ENCODE assay signal across 9 cellular contexts in the genomic region with DNA sequence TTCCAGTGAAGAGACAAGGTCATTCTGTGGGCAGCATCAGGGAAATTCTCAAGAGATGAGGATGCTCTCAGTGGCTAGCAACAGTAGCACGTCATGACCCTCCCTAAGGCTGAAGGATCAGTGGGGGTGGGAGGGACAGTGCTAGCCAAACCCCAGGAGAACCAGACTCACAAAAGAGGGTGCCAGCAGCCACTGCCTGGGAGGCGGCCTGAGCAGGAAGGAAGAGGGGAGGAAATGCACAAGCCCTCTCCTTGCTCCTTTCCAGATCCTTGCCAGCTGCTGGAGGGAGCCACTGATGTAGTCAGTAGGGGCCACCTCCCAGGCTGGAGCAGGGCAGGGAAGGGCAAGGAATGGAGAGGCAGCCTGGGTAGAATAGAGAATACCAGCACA.
DNase-seq lines count a peak whose midpoint lies in the region; ATAC-seq lines count a peak whose summit lies in the region.
"Had no signal": no experiment of that assay in that cellular context is flagged by ENCODE, and none has a peak within 500 bp of the region (broad histone marks: within the 10 kb centered on the region; RNA-seq: fewer than 3 reads in every experiment).

No MANE protein-coding gene starts in this region.

- no peak for ATAC-seq in GM19455 (IDR thresholded peaks at IDR 0.05; ENCODE audit: unreplicated experiment)

- DNase-seq in AG08396 (ENCODE audit: low spot score) (peak; percentile 86), NCI-H226 (peak; percentile 66), fibroblast of gingiva (ENCODE audit: low read depth) (peak; percentile 78), non-pigmented ciliary epithelial cell (ENCODE audit: low read depth) (peak; percentile 55), NK-92 (lab: John Stamatoyannopoulos, UW; ENCODE audit: unreplicated experiment) (no peak)
- no peak for DNase-seq in activated CD4-positive, CD25-positive, alpha-beta regulatory T cell (lab: John Stamatoyannopoulos, UW)
- DNase-seq in effector CD4-positive, alpha-beta T cell: no peak
- DNase-seq: activated CD4-positive, alpha-beta T cell treated with anti-CD3 and anti-CD28 coated beads, Interleukin-2, amount 10 ng/mL, durations not matched to agents 7 days and 5 days had no signal

Comparison
In these comparisons a context has a peak if more than half of its experiments do, and no peak if none do; other contexts are left out.
1. DNase-seq: peak in AG08396 (single experiment), NCI-H226 (single experiment), fibroblast of gingiva (single experiment) and non-pigmented ciliary epithelial cell (single experiment); none in NK-92 (single experiment), activated CD4-positive, CD25-positive, alpha-beta regulatory T cell (0 of 4) and effector CD4-positive, alpha-beta T cell (single experiment).